Comparison of ENCODE assay signal across 1 cellular context in genomic region chr1:244865820-244866219, GRCh38.
TF ChIP-seq lines count a peak whose summit lies in the region.

No MANE protein-coding gene starts in this region.

TF ChIP-seq in neural cell, 6 proteins besides CTCF, POLR2A, EP300 and RAD21 (continued from another document):
- TF ChIP-seq REST (IDR thresholded peaks at IDR 0.05; ENCODE audit: borderline replicate concordance) (no peak), SMC3 (conservative IDR thresholded peaks at IDR 0.05; ENCODE audit: poor library complexity) (no peak), MXI1 (conservative IDR thresholded peaks at IDR 0.05; ENCODE audit: poor library complexity, severe bottlenecking) (no peak)
